ENCODE assay signal across 9 cellular contexts in the genomic region with DNA sequence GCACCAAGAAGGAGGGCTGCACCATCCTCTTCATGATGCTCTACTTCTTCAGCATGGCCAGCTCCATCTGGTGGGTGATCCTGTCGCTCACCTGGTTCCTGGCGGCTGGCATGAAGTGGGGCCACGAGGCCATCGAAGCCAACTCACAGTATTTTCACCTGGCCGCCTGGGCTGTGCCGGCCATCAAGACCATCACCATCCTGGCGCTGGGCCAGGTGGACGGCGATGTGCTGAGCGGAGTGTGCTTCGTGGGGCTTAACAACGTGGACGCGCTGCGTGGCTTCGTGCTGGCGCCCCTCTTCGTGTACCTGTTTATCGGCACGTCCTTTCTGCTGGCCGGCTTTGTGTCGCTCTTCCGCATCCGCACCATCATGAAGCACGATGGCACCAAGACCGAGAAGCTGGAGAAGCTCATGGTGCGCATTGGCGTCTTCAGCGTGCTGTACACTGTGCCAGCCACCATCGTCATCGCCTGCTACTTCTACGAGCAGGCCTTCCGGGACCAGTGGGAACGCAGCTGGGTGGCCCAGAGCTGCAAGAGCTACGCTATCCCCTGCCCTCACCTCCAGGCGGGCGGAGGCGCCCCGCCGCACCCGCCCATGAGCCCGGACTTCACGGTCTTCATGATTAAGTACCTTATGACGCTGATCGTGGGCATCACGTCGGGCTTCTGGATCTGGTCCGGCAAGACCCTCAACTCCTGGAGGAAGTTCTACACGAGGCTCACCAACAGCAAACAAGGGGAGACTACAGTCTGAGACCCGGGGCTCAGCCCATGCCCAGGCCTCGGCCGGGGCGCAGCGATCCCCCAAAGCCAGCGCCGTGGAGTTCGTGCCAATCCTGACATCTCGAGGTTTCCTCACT. TPM values are rescaled to one million over a fixed set of nuclear protein-coding genes. Genes with fewer than 3 reads are reported as not detected.
DNase-seq lines count a peak whose midpoint lies in the region; ATAC-seq and TF ChIP-seq lines count a peak whose summit lies in the region.
"Had no signal": no experiment of that assay in that cellular context is flagged by ENCODE, and none has a peak within 500 bp of the region (broad histone marks: within the 10 kb centered on the region; RNA-seq: fewer than 3 reads in every experiment).

No MANE protein-coding gene starts in this region.

- TF ChIP-seq POLR2A in breast epithelium (IDR thresholded peaks at IDR 0.05) (no peak), testis (IDR thresholded peaks at IDR 0.05) (no peak)

- H3K27ac Mint-ChIP-seq in T-helper 1 cell treated with Interleukin-12 subunit alpha and Interleukin-12 subunit beta and Interleukin-4 antibody, amounts not matched to agents 30 μg/mL and 1 μg/mL, for 36 hours: no peak overlapping the region

- peaks cover 7% of the 10 kb centered on the region for H3K4me1 Mint-ChIP-seq in T-helper 1 cell treated with Interleukin-12 subunit alpha and Interleukin-12 subunit beta and Interleukin-4 antibody, amounts not matched to agents 30 μg/mL and 1 μg/mL, for 36 hours (ENCODE audit: low read depth)

- H3K27me3 ChIP-seq in breast epithelium (no peaks in the 10 kb centered on the region), testis (no peaks in the 10 kb centered on the region)

- no peak for TF ChIP-seq CTCF in breast epithelium (IDR thresholded peaks at IDR 0.05)
- TF ChIP-seq CTCF in testis (IDR thresholded peaks at IDR 0.05): no peak

- H3K27ac ChIP-seq in breast epithelium: peak overlapping the region; percentile 95 to 96
- H3K27ac ChIP-seq in testis: no peak overlapping the region

- no peaks in the 10 kb centered on the region for H3K9me3 Mint-ChIP-seq in T-helper 1 cell treated with Interleukin-12 subunit alpha and Interleukin-12 subunit beta and Interleukin-4 antibody, amounts not matched to agents 30 μg/mL and 1 μg/mL, for 36 hours
- H3K9me3 Mint-ChIP-seq: activated T-cell treated with anti-CD3 and anti-CD28 coated beads, Interleukin-2, amount 50 U/mL, for 4 hours had no signal

- intact Hi-C loops in breast epithelium (cut with DNase I; ENCODE audit: low total_unique reads): no loop called here
- intact Hi-C loops in testis (cut with DNase I; ENCODE audit: low total_unique reads): no loop called here

- H3K4me3 ChIP-seq in breast epithelium (peak overlapping the region; percentile 86 to 94 (median 92)), testis (peak overlapping the region; percentile 75 to 82)

- H3K4me1 ChIP-seq in breast epithelium (no peaks in the 10 kb centered on the region), testis (peaks cover 10% of the 10 kb centered on the region)

- 47 to 57% methylated on average over 28 to 58 of the region's 58 CpGs for WGBS in testis, 2 donors

- DNase-seq in T-helper 1 cell (no peak), breast epithelium (ENCODE audit: low spot score in 2 of 2) (peak in 1 of 2 donors; percentile 43), left kidney (ENCODE audit: low read depth, low spot score) (peak; percentile 55), testis (no peak), LoVo (ENCODE audit: low spot score) (no peak), NCI-H345 treated with DMSO at 0.1 percent for 48 hours (lab: John Stamatoyannopoulos, UW; ENCODE audit: unreplicated experiment) (no peak)
- DNase-seq: activated T-cell treated with anti-CD3 and anti-CD28 coated beads, Interleukin-2, amount 50 U/mL, for 4 hours had no signal

- no peak for ATAC-seq in HG02588 (IDR thresholded peaks at IDR 0.05; ENCODE audit: unreplicated experiment)
- ATAC-seq: activated T-cell treated with anti-CD3 and anti-CD28 coated beads, Interleukin-2, amount 50 U/mL, for 4 hours had no signal

- H3K4me3 Mint-ChIP-seq in T-helper 1 cell treated with Interleukin-12 subunit alpha and Interleukin-12 subunit beta and Interleukin-4 antibody, amounts not matched to agents 30 μg/mL and 1 μg/mL, for 36 hours: peak overlapping the region; percentile 86
- H3K4me3 Mint-ChIP-seq: activated T-cell treated with anti-CD3 and anti-CD28 coated beads, Interleukin-2, amount 50 U/mL, for 4 hours had no signal

- peaks cover 40% of the 10 kb centered on the region for H3K27me3 Mint-ChIP-seq in T-helper 1 cell treated with Interleukin-12 subunit alpha and Interleukin-12 subunit beta and Interleukin-4 antibody, amounts not matched to agents 30 μg/mL and 1 μg/mL, for 36 hours (ENCODE audit: low read depth)

- H3K36me3 ChIP-seq in breast epithelium (no peaks in the 10 kb centered on the region), testis (ENCODE audit: low read depth, missing control alignments) (no peaks in the 10 kb centered on the region)

- H3K9me3 ChIP-seq in breast epithelium (no peaks in the 10 kb centered on the region), testis (no peaks in the 10 kb centered on the region)

- no peaks in the 10 kb centered on the region for H3K36me3 Mint-ChIP-seq in T-helper 1 cell treated with Interleukin-12 subunit alpha and Interleukin-12 subunit beta and Interleukin-4 antibody, amounts not matched to agents 30 μg/mL and 1 μg/mL, for 36 hours (ENCODE audit: low read depth)

RNA-seq across cellular contexts. Expression of gene FZD1, which starts 2.1 kb away (rescaled TPM):
- total RNA-seq in breast epithelium (10 to 100 TPM; 11.0 to 36.1 (median 20.0) TPM), testis (1 to 10 TPM; 6.9 to 9.5 TPM)
- 5.9 TPM for polyA plus RNA-seq in testis (ENCODE audit: insufficient read depth, low read depth, low replicate concordance)

Comparison
In these comparisons a context has a peak if more than half of its experiments do, and no peak if none do; other contexts are left out.
1. H3K27ac ChIP-seq: peak in breast epithelium (2 of 2); none in testis (0 of 2).